Comparison of ENCODE assay signal across 13 cellular contexts in the genomic region with DNA sequence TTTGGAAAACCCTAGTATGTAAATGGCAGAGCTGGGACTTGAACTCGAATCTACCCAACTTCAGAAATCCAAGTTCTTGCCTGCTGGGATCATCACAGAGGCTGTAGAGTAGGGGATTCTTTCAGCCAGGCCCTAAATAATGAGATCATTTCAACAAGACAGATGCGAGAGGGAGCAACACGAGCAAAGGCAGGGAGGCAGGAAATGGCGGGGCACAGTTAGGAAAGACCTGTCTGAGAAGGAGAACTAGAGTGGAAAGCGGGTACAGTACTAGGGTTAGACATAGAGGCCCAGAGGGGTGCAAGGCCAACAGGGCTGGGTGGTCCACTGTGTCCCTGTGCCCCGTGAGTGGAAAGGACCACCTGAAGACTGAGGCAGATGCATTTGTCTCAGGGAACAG. TPM values are rescaled to one million over a fixed set of nuclear protein-coding genes. Genes with fewer than 3 reads are reported as not detected.
DNase-seq lines count a peak whose midpoint lies in the region; ATAC-seq and TF ChIP-seq lines count a peak whose summit lies in the region.
"Had no signal": no experiment of that assay in that cellular context is flagged by ENCODE, and none has a peak within 500 bp of the region (broad histone marks: within the 10 kb centered on the region; RNA-seq: fewer than 3 reads in every experiment).

No MANE protein-coding gene starts in this region.

- H3K9ac ChIP-seq in Loucy (ENCODE audit: low read depth, low read length, poor library complexity, severe bottlenecking): peak overlapping the region; percentile 79

- H3K79me2 ChIP-seq in Loucy (ENCODE audit: insufficient read depth, low read length): peaks cover 89% of the 10 kb centered on the region

- H3K4me3 Mint-ChIP-seq in Caco-2 (ENCODE audit: unreplicated experiment) (no peak overlapping the region), neural crest cell (peak overlapping the region; percentile 2), immature natural killer cell (no peak overlapping the region)
- no peak overlapping the region for H3K4me3 Mint-ChIP-seq in central memory CD8-positive, alpha-beta T cell
- H3K4me3 Mint-ChIP-seq: stimulated activated memory B cell treated with anti-CD40 and anti-IgM and Interleukin-4, amounts not matched to agents 10 μg/mL and 1 μg/mL and 100 μg/mL, for 72 hours had no signal

- H3K9me3 ChIP-seq in Caco-2: no peaks in the 10 kb centered on the region
- H3K9me3 ChIP-seq in Loucy (ENCODE audit: insufficient read depth, low read depth, low read length): no peaks in the 10 kb centered on the region
- H3K9me3 ChIP-seq: ascending aorta had no signal

- H3K36me3 ChIP-seq in Caco-2 (ENCODE audit: control insufficient read depth, insufficient read depth, low read length) (no peaks in the 10 kb centered on the region; the same call in none of the 2 replicates), Loucy (ENCODE audit: insufficient read depth, low read length) (peaks cover 25% of the 10 kb centered on the region; the same call in 1 of the 2 replicates)
- H3K36me3 ChIP-seq: ascending aorta had no signal

- H3K27me3 Mint-ChIP-seq in Caco-2 (ENCODE audit: insufficient read depth, unreplicated experiment): no peaks in the 10 kb centered on the region
- no peaks in the 10 kb centered on the region for H3K27me3 Mint-ChIP-seq in central memory CD8-positive, alpha-beta T cell
- no peaks in the 10 kb centered on the region for H3K27me3 Mint-ChIP-seq in neural crest cell (ENCODE audit: low read depth)
- H3K27me3 Mint-ChIP-seq in immature natural killer cell (ENCODE audit: low read depth in 3 of 3): peaks cover 2 to 3% (median 2%) of the 10 kb centered on the region in 3 donors

- POLR2A ChIA-PET in Caco-2 (lab: Charles Lee): no interaction called here

- H3K27ac Mint-ChIP-seq in Caco-2 (ENCODE audit: unreplicated experiment) (peak overlapping the region; percentile 55), neural crest cell (ENCODE audit: unreplicated experiment) (no peak overlapping the region), immature natural killer cell (no peak overlapping the region)
- H3K27ac Mint-ChIP-seq in central memory CD8-positive, alpha-beta T cell (ENCODE audit: low read depth): peak overlapping the region; percentile 7
- H3K27ac Mint-ChIP-seq: stimulated activated memory B cell treated with anti-CD40 and anti-IgM and Interleukin-4, amounts not matched to agents 10 μg/mL and 1 μg/mL and 100 μg/mL, for 72 hours had no signal

- H3K27me3 ChIP-seq in Caco-2 (replicated peaks; ENCODE audit: control insufficient read depth, insufficient read depth, low read length) (no peaks in the 10 kb centered on the region), Loucy (ENCODE audit: insufficient read depth, low read length, poor library complexity, severe bottlenecking) (no peaks in the 10 kb centered on the region)
- H3K27me3 ChIP-seq: ascending aorta had no signal

- no peak for TF ChIP-seq CTCF in Caco-2 (IDR thresholded peaks at IDR 0.05; ENCODE audit: insufficient read depth in 1 of 2, low read depth in 1 of 2, low read length in 1 of 2, severe bottlenecking in 1 of 2, unreplicated experiment in 1 of 2)
- TF ChIP-seq CTCF in Loucy (conservative IDR thresholded peaks at IDR 0.05; ENCODE audit: low read length): no peak
- TF ChIP-seq CTCF in neural crest cell (conservative IDR thresholded peaks at IDR 0.05): no peak

- peaks cover 4% of the 10 kb centered on the region for H4K20me1 ChIP-seq in Loucy (ENCODE audit: insufficient read depth, low read length, poor library complexity, severe bottlenecking)

- intact Hi-C loops in Caco-2 (cut with micrococcal nuclease; ENCODE audit: unreplicated experiment): no loop called here

- no peaks in the 10 kb centered on the region for H3K9me3 Mint-ChIP-seq in Caco-2 (ENCODE audit: unreplicated experiment)
- H3K9me3 Mint-ChIP-seq in central memory CD8-positive, alpha-beta T cell: no peaks in the 10 kb centered on the region
- H3K9me3 Mint-ChIP-seq in neural crest cell: no peaks in the 10 kb centered on the region
- no peaks in the 10 kb centered on the region for H3K9me3 Mint-ChIP-seq in immature natural killer cell
- H3K9me3 Mint-ChIP-seq: stimulated activated memory B cell treated with anti-CD40 and anti-IgM and Interleukin-4, amounts not matched to agents 10 μg/mL and 1 μg/mL and 100 μg/mL, for 72 hours had no signal

- CTCF ChIA-PET in Caco-2 (lab: Charles Lee): no interaction called here

- no peak overlapping the region for H2AFZ ChIP-seq in Loucy (ENCODE audit: low read length)

- H3K4me3 ChIP-seq in Caco-2 (ENCODE audit: low read depth, low read length): no peak overlapping the region
- H3K4me3 ChIP-seq in Loucy (ENCODE audit: low read length, poor library complexity, severe bottlenecking): no peak overlapping the region
- H3K4me3 ChIP-seq: ascending aorta had no signal

- H3K9me2 ChIP-seq in Loucy (replicated peaks; ENCODE audit: low read depth, low read length): no peaks in the 10 kb centered on the region

- H3K4me1 ChIP-seq in Caco-2 (peaks cover 65% of the 10 kb centered on the region), Loucy (ENCODE audit: insufficient read depth, low read length, poor library complexity, severe bottlenecking) (peaks cover 61% of the 10 kb centered on the region)
- H3K4me1 ChIP-seq: ascending aorta had no signal

- ATAC-seq in central memory CD8-positive, alpha-beta T cell (replicated peaks; ENCODE audit: extremely low read depth, poor library complexity, severe bottlenecking): no peak
- no peak for ATAC-seq in HG02973 (IDR thresholded peaks at IDR 0.05; ENCODE audit: unreplicated experiment)
- ATAC-seq: stimulated activated memory B cell treated with anti-CD40 and anti-IgM and Interleukin-4, amounts not matched to agents 10 μg/mL and 1 μg/mL and 100 μg/mL, for 72 hours had no signal

- H3K4me1 Mint-ChIP-seq in Caco-2 (ENCODE audit: low read depth, unreplicated experiment) (peaks cover 59% of the 10 kb centered on the region), neural crest cell (peaks cover 51% of the 10 kb centered on the region), immature natural killer cell (peaks cover 0 to 5% of the 10 kb centered on the region in 2 donors)
- H3K4me1 Mint-ChIP-seq in central memory CD8-positive, alpha-beta T cell: peaks cover 51% of the 10 kb centered on the region

- peak overlapping the region; percentile 26 for H3K4me2 ChIP-seq in Loucy (ENCODE audit: low read depth, low read length, poor library complexity, severe bottlenecking)

- peaks cover 4% of the 10 kb centered on the region for H3K36me3 Mint-ChIP-seq in Caco-2 (ENCODE audit: insufficient read depth, unreplicated experiment)
- peaks cover 17% of the 10 kb centered on the region for H3K36me3 Mint-ChIP-seq in central memory CD8-positive, alpha-beta T cell (ENCODE audit: insufficient read depth)
- H3K36me3 Mint-ChIP-seq in neural crest cell (ENCODE audit: low read depth): peaks cover 3% of the 10 kb centered on the region
- H3K36me3 Mint-ChIP-seq in immature natural killer cell: peaks cover 0 to 3% (median 0%) of the 10 kb centered on the region in 3 donors
- H3K36me3 Mint-ChIP-seq: stimulated activated memory B cell treated with anti-CD40 and anti-IgM and Interleukin-4, amounts not matched to agents 10 μg/mL and 1 μg/mL and 100 μg/mL, for 72 hours had no signal

- no TSS peak for BruUV-seq in Caco-2 (replicated peaks; lab: Mats Ljungman, UMichigan)

- no peak for DNase-seq in Caco-2
- DNase-seq in central memory CD8-positive, alpha-beta T cell (ENCODE audit: low spot score in 2 of 2): no peak
- no peak for DNase-seq in neural crest cell (ENCODE audit: low read depth, low spot score)
- DNase-seq in 8988T: no peak
- DNase-seq in immature natural killer cell: no peak
- no peak for DNase-seq in NCI-H446 (lab: John Stamatoyannopoulos, UW)
- DNase-seq: activated effector memory CD4-positive, alpha-beta T cell treated with Interleukin-2 at 50 U/mL for 16 hours; C1 segment of cervical spinal cord; DND-41 had no signal

- no peaks in the 10 kb centered on the region for H3F3A ChIP-seq in Loucy (ENCODE audit: low read depth)

RNA-seq across cellular contexts. Expression of gene MVB12B, which starts 46.1 kb away (rescaled TPM):
- total RNA-seq in Caco-2 (2022) (20.8 and 24.4 TPM in 2 replicates), neural crest cell (65.5 and 68.1 TPM in 2 replicates)
- polyA plus RNA-seq in immature natural killer cell: 1 to 10 TPM in 1 of 3 donors, under 1 TPM in 1, not detected in 1; 0.54 to 1.2 TPM

Comparison
In these comparisons a context has a peak if more than half of its experiments do, and no peak if none do; other contexts are left out.
1. H3K27ac Mint-ChIP-seq: peak in Caco-2 (single experiment) and central memory CD8-positive, alpha-beta T cell (single experiment); none in neural crest cell (single experiment) and immature natural killer cell (0 of 6).